8 cellular contexts compared by ENCODE assay signal in the genomic region with DNA sequence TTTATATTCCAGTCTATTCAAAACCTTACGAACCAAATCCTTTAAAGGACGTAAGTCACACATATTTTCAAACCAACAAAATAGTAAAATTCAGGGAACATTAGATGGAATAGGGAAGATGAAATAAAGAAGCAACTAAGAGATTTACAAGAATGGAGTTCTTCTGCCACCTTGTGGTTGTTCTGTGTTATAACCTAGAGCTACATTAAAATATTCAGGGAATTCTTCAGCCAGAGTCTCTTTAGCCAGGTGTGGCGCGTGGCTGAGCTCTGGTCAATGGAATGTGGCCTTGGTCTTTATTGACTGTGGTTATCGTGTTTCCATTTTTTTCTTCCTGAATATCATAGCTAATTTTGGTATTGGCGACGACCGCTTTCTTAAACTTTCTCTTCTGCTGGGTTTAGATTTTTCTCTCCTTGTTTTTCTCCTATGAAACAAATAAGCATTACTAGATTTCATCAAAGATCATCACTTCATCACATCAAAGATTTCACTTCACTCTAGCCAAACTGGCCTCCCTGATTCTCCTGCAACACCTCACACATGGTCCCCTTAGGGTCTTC.
DNase-seq lines count a peak whose midpoint lies in the region; ATAC-seq and TF ChIP-seq lines count a peak whose summit lies in the region.

No MANE protein-coding gene starts in this region.

- peaks cover 4% of the 10 kb centered on the region for H3K4me1 ChIP-seq in body of pancreas

- no peaks in the 10 kb centered on the region for H3K36me3 ChIP-seq in body of pancreas (replicated peaks in 1 of 2; ENCODE audit: insufficient read depth in 1 of 2, low read depth in 2 of 2)

- H3K4me3 ChIP-seq in body of pancreas = no peak overlapping the region

- ATAC-seq in HG03469 (IDR thresholded peaks at IDR 0.05; ENCODE audit: unreplicated experiment) (peak; percentile 51), body of pancreas (peak; percentile 100), GM18870 (IDR thresholded peaks at IDR 0.05; ENCODE audit: unreplicated experiment) (no peak)

- no peaks in the 10 kb centered on the region for H3K36me3 Mint-ChIP-seq in immature natural killer cell

- H3K27ac Mint-ChIP-seq in immature natural killer cell = no peak overlapping the region

- H3K4me3 Mint-ChIP-seq in immature natural killer cell = no peak overlapping the region

- TF ChIP-seq CTCF in body of pancreas (IDR thresholded peaks at IDR 0.05) = peak; percentile 70 to 96 (median 95)

- intact Hi-C loops in body of pancreas (cut with DNase I) = no loop called here

- no peaks in the 10 kb centered on the region for H3K27me3 ChIP-seq in body of pancreas

- H3K9me3 ChIP-seq in body of pancreas = no peaks in the 10 kb centered on the region

- H3K4me1 Mint-ChIP-seq in immature natural killer cell = no peaks in the 10 kb centered on the region

- peak overlapping the region in 2 of 4 donors; percentile 41 to 49 for H3K27ac ChIP-seq in body of pancreas

- H3K9me3 Mint-ChIP-seq in immature natural killer cell = no peaks in the 10 kb centered on the region

- no peak for TF ChIP-seq POLR2A in body of pancreas (IDR thresholded peaks at IDR 0.05)

- H3K27me3 Mint-ChIP-seq in immature natural killer cell (ENCODE audit: low read depth in 3 of 3) = peaks cover 0 to 6% (median 4%) of the 10 kb centered on the region in 3 donors

- DNase-seq in G401 (ENCODE audit: low spot score) = peak; percentile 70
- DNase-seq in NCI-H526 treated with DMSO at 0.1 percent for 48 hours (lab: John Stamatoyannopoulos, UW) = peak; percentile 62
- peak; percentile 79 to 85 (median 82) for DNase-seq in body of pancreas
- DNase-seq in immature natural killer cell = peak in 2 of 3 donors; percentile 8 to 27
- peak; percentile 82 for DNase-seq in superior temporal gyrus (ENCODE audit: extremely low spot score)
- no peak for DNase-seq in NK-92 (lab: John Stamatoyannopoulos, UW; ENCODE audit: unreplicated experiment)

- in situ Hi-C loops in G401 (cut with HindIII; ENCODE audit: low sequenced_read_pairs) = no loop called here

- 1 to 4% methylated on average over 8 of the region's 8 CpGs for WGBS in body of pancreas, 2 donors
